14 cellular contexts compared by ENCODE assay signal in genomic region chr13:30918662-30919405, GRCh38.
"Had no signal": no experiment of that assay in that cellular context is flagged by ENCODE, and none has a peak within 500 bp of the region (broad histone marks: within the 10 kb centered on the region; RNA-seq: fewer than 3 reads in every experiment).

No MANE protein-coding gene starts in this region.

- ATAC-seq: activated naive CD4-positive, alpha-beta T cell treated with anti-CD3 and anti-CD28 coated beads, Interleukin-2, amount 50 U/mL, for 72 hours; left colon; stimulated activated naive B cell treated with anti-CD40 and anti-IgM and Interleukin-4, amounts not matched to agents 10 μg/mL and 1 μg/mL and 100 μg/mL, for 72 hours; upper lobe of right lung had no signal

- DNase-seq: activated CD4-positive, alpha-beta T cell treated with anti-CD3 and anti-CD28 coated beads for 1 hour; activated CD8-positive, alpha-beta memory T cell treated with anti-CD3 and anti-CD28 coated beads for 24 hours; activated CD8-positive, alpha-beta memory T cell treated with anti-CD3 and anti-CD28 coated beads, Interleukin-2, amount 50 U/mL, for 48 hours; activated gamma-delta T cell treated with Interleukin-2 at 50 U/mL for 16 hours; activated T-cell treated with anti-CD3 and anti-CD28 coated beads, Interleukin-2, amount 50 U/mL, for 48 hours; adrenal gland; caudate nucleus; left colon; midbrain; nucleus accumbens; stimulated activated naive B cell treated with anti-CD40 and anti-IgM and Interleukin-4, amounts not matched to agents 10 μg/mL and 1 μg/mL and 100 μg/mL, for 72 hours; upper lobe of right lung; WERI-Rb-1 had no signal
